Comparison of ENCODE assay signal across 1 cellular context in the genomic region with DNA sequence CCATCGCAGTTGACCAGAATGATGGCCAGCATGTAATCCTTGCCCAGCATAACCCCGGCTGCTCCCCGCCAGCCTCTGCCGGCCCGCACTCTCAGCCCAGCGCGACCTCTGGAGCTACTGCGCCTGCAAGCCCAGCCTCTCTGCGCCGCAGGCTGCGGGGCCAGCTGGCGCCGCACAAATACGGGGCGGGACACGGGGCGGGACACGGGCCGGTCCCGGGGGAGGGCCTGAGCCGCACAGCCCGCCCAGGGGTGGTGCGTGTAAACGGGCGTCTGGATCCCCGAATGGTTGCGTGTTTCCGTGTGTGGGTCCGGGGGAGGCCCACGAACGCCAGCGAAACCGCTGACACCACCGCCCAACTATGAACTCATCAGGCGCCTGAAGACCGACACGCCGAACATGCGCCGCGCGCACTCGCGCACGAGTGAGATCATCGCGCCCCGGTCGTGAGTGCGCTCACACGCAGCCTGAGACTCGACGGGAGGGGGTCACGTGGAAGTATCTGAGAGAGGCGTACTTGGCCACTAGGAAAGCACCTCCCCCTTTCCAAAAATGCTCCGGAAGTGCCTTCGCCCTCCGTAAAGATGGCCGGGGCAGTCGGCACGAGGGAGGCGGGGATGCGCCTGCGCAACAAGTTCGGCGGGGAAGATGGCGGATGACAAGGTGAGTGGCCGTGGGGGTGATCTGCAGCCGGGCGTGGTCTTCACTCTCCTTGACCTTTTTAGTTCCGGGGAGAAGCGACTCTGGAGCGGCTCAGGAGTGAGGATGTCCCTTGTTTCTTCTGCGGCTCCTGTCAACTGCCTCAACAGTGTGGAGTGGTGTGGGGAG.
TF ChIP-seq lines count a peak whose summit lies in the region.

A gene with protein sequence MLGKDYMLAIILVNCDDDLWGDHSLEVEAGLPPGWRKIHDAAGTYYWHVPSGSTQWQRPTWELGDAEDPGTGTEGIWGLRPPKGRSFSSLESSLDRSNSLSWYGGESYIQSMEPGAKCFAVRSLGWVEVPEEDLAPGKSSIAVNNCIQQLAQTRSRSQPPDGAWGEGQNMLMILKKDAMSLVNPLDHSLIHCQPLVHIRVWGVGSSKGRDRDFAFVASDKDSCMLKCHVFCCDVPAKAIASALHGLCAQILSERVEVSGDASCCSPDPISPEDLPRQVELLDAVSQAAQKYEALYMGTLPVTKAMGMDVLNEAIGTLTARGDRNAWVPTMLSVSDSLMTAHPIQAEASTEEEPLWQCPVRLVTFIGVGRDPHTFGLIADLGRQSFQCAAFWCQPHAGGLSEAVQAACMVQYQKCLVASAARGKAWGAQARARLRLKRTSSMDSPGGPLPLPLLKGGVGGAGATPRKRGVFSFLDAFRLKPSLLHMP (minus strand): TSS at position 403 of the 828 bp plus-strand sequence. CDS start 353 bp downstream, at position 50.
A gene with protein sequence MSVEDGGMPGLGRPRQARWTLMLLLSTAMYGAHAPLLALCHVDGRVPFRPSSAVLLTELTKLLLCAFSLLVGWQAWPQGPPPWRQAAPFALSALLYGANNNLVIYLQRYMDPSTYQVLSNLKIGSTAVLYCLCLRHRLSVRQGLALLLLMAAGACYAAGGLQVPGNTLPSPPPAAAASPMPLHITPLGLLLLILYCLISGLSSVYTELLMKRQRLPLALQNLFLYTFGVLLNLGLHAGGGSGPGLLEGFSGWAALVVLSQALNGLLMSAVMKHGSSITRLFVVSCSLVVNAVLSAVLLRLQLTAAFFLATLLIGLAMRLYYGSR (plus strand): TSS at position 633 of the 828 bp plus-strand sequence. CDS start 2,342 bp downstream, outside the sequence.

TF ChIP-seq in HEK293, 187 proteins besides CTCF, POLR2A, EP300 and RAD21 (continued from another document and continues in another):
- no peak for TF ChIP-seq TRIM28 (IDR thresholded peaks at IDR 0.05; ENCODE audit: borderline replicate concordance, low read length)
- TF ChIP-seq ZNF658 (tag by site-specific recombination; IDR thresholded peaks at IDR 0.05): no peak
- TF ChIP-seq ZNF514 (tag by site-specific recombination; IDR thresholded peaks at IDR 0.05): no peak
- TF ChIP-seq ZNF777 (tag by site-specific recombination; IDR thresholded peaks at IDR 0.05; ENCODE audit: borderline replicate concordance): peak; percentile 97
- no peak for TF ChIP-seq ZNF701 (tag by site-specific recombination; IDR thresholded peaks at IDR 0.05)
- no peak for TF ChIP-seq ZNF140 (tag by site-specific recombination; IDR thresholded peaks at IDR 0.05)
- no peak for TF ChIP-seq ZNF292 (tag by site-specific recombination; IDR thresholded peaks at IDR 0.05; ENCODE audit: borderline replicate concordance, low read depth)
- TF ChIP-seq HOXD13 (CRISPR knock-in tag; IDR thresholded peaks at IDR 0.05; ENCODE audit: borderline replicate concordance): no peak
- TF ChIP-seq ZNF571 (tag by site-specific recombination; IDR thresholded peaks at IDR 0.05): no peak
- TF ChIP-seq, protein P1, sequence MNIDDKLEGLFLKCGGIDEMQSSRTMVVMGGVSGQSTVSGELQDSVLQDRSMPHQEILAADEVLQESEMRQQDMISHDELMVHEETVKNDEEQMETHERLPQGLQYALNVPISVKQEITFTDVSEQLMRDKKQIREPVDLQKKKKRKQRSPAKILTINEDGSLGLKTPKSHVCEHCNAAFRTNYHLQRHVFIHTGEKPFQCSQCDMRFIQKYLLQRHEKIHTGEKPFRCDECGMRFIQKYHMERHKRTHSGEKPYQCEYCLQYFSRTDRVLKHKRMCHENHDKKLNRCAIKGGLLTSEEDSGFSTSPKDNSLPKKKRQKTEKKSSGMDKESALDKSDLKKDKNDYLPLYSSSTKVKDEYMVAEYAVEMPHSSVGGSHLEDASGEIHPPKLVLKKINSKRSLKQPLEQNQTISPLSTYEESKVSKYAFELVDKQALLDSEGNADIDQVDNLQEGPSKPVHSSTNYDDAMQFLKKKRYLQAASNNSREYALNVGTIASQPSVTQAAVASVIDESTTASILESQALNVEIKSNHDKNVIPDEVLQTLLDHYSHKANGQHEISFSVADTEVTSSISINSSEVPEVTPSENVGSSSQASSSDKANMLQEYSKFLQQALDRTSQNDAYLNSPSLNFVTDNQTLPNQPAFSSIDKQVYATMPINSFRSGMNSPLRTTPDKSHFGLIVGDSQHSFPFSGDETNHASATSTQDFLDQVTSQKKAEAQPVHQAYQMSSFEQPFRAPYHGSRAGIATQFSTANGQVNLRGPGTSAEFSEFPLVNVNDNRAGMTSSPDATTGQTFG (tag by site-specific recombination; IDR thresholded peaks at IDR 0.05; ENCODE audit: borderline replicate concordance): no peak
- TF ChIP-seq, protein P2, sequence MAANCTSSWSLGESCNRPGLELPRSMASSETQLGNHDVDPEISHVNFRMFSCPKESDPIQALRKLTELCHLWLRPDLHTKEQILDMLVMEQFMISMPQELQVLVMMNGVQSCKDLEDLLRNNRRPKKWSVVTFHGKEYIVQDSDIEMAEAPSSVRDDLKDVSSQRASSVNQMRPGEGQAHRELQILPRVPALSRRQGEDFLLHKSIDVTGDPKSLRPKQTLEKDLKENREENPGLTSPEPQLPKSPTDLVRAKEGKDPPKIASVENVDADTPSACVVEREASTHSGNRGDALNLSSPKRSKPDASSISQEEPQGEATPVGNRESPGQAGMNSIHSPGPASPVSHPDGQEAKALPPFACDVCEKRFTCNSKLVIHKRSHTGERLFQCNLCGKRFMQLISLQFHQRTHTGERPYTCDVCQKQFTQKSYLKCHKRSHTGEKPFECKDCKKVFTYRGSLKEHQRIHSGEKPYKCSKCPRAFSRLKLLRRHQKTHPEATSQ (tag by site-specific recombination; IDR thresholded peaks at IDR 0.05): peak; percentile 94; the same call in 1 of the 2 replicates
- peak; percentile 89 for TF ChIP-seq ZBTB21 (tag by site-specific recombination; IDR thresholded peaks at IDR 0.05)
- TF ChIP-seq ZNF24 (tag by site-specific recombination; IDR thresholded peaks at IDR 0.05): 0 out of 2 replicates have a peak, but pooled peaks have one; percentile 74
- TF ChIP-seq ZBTB20 (tag by site-specific recombination; IDR thresholded peaks at IDR 0.05): peak; percentile 14; the same call in 1 of the 2 replicates
- TF ChIP-seq ZNF660 (tag by site-specific recombination; IDR thresholded peaks at IDR 0.05): peak; percentile 90
- TF ChIP-seq ZNF600 (tag by site-specific recombination; IDR thresholded peaks at IDR 0.05): no peak
- TF ChIP-seq OVOL3 (tag by site-specific recombination; IDR thresholded peaks at IDR 0.05): peak; percentile 34; the same call in 1 of the 2 replicates
- TF ChIP-seq, protein P3, sequence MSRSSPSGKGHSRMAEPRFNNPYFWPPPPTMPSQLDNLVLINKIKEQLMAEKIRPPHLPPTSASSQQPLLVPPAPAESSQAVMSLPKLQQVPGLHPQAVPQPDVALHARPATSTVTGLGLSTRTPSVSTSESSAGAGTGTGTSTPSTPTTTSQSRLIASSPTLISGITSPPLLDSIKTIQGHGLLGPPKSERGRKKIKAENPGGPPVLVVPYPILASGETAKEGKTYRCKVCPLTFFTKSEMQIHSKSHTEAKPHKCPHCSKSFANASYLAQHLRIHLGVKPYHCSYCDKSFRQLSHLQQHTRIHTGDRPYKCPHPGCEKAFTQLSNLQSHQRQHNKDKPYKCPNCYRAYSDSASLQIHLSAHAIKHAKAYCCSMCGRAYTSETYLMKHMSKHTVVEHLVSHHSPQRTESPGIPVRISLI (tag by site-specific recombination; IDR thresholded peaks at IDR 0.05): no peak
- TF ChIP-seq HOXA7 (CRISPR knock-in tag; IDR thresholded peaks at IDR 0.05; ENCODE audit: borderline replicate concordance): no peak
- TF ChIP-seq ZIC2 (tag by site-specific recombination; IDR thresholded peaks at IDR 0.05): peak; percentile 63; the same call in 1 of the 2 replicates
- TF ChIP-seq ZNF555 (tag by site-specific recombination; conservative IDR thresholded peaks at IDR 0.05): no peak
- no peak for TF ChIP-seq ZNF16 (tag by site-specific recombination; IDR thresholded peaks at IDR 0.05; ENCODE audit: low read depth)
- TF ChIP-seq, protein P4, sequence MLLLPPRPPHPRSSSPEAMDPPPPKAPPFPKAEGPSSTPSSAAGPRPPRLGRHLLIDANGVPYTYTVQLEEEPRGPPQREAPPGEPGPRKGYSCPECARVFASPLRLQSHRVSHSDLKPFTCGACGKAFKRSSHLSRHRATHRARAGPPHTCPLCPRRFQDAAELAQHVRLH (tag by site-specific recombination; IDR thresholded peaks at IDR 0.05): no peak
- TF ChIP-seq, protein P5, sequence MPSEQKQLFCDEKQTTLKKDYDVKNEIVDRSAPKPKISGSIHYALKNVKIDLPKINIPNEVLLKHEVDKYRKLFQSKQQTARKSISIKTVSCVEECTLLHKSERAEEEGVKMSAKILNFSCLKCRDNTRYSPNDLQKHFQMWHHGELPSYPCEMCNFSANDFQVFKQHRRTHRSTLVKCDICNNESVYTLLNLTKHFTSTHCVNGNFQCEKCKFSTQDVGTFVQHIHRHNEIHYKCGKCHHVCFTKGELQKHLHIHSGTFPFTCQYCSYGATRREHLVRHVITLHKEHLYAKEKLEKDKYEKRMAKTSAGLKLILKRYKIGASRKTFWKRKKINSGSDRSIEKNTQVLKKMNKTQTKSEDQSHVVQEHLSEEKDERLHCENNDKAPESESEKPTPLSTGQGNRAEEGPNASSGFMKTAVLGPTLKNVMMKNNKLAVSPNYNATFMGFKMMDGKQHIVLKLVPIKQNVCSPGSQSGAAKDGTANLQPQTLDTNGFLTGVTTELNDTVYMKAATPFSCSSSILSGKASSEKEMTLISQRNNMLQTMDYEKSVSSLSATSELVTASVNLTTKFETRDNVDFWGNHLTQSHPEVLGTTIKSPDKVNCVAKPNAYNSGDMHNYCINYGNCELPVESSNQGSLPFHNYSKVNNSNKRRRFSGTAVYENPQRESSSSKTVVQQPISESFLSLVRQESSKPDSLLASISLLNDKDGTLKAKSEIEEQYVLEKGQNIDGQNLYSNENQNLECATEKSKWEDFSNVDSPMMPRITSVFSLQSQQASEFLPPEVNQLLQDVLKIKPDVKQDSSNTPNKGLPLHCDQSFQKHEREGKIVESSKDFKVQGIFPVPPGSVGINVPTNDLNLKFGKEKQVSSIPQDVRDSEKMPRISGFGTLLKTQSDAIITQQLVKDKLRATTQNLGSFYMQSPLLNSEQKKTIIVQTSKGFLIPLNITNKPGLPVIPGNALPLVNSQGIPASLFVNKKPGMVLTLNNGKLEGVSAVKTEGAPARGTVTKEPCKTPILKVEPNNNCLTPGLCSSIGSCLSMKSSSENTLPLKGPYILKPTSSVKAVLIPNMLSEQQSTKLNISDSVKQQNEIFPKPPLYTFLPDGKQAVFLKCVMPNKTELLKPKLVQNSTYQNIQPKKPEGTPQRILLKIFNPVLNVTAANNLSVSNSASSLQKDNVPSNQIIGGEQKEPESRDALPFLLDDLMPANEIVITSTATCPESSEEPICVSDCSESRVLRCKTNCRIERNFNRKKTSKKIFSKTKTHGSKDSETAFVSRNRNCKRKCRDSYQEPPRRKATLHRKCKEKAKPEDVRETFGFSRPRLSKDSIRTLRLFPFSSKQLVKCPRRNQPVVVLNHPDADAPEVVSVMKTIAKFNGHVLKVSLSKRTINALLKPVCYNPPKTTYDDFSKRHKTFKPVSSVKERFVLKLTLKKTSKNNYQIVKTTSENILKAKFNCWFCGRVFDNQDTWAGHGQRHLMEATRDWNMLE (tag by site-specific recombination; conservative IDR thresholded peaks at IDR 0.05; ENCODE audit: low read depth): peak; percentile 73
- TF ChIP-seq ZNF768 (tag by site-specific recombination; IDR thresholded peaks at IDR 0.05): no peak
- no peak for TF ChIP-seq ZNF624 (tag by site-specific recombination; IDR thresholded peaks at IDR 0.05)
- TF ChIP-seq ZNF629 (tag by site-specific recombination; IDR thresholded peaks at IDR 0.05): peak; percentile 96
- no peak for TF ChIP-seq ZNF48 (tag by site-specific recombination; IDR thresholded peaks at IDR 0.05)
- TF ChIP-seq ZNF558 (tag by site-specific recombination; IDR thresholded peaks at IDR 0.05): no peak; the same call in 1 of the 2 replicates
- TF ChIP-seq RBAK (tag by site-specific recombination; IDR thresholded peaks at IDR 0.05): no peak
- peak; percentile 91 for TF ChIP-seq ZNF10 (tag by site-specific recombination; IDR thresholded peaks at IDR 0.05)
- TF ChIP-seq ZNF266 (tag by site-specific recombination; IDR thresholded peaks at IDR 0.05; ENCODE audit: low read depth): no peak
- TF ChIP-seq GLI4 (tag by site-specific recombination; IDR thresholded peaks at IDR 0.05): 0 out of 2 replicates have a peak, but pooled peaks have one; percentile 42
- TF ChIP-seq KLF1 (tag by site-specific recombination; IDR thresholded peaks at IDR 0.05): peak; percentile 88
- TF ChIP-seq, protein P6, sequence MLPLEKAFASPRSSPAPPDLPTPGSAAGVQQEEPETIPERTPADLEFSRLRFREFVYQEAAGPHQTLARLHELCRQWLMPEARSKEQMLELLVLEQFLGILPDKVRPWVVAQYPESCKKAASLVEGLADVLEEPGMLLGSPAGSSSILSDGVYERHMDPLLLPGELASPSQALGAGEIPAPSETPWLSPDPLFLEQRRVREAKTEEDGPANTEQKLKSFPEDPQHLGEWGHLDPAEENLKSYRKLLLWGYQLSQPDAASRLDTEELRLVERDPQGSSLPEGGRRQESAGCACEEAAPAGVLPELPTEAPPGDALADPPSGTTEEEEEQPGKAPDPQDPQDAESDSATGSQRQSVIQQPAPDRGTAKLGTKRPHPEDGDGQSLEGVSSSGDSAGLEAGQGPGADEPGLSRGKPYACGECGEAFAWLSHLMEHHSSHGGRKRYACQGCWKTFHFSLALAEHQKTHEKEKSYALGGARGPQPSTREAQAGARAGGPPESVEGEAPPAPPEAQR (tag by site-specific recombination; IDR thresholded peaks at IDR 0.05): no peak
- TF ChIP-seq ZNF133 (tag by site-specific recombination; IDR thresholded peaks at IDR 0.05): no peak
- no peak for TF ChIP-seq ZNF548 (tag by site-specific recombination; IDR thresholded peaks at IDR 0.05)
- TF ChIP-seq, protein P7, sequence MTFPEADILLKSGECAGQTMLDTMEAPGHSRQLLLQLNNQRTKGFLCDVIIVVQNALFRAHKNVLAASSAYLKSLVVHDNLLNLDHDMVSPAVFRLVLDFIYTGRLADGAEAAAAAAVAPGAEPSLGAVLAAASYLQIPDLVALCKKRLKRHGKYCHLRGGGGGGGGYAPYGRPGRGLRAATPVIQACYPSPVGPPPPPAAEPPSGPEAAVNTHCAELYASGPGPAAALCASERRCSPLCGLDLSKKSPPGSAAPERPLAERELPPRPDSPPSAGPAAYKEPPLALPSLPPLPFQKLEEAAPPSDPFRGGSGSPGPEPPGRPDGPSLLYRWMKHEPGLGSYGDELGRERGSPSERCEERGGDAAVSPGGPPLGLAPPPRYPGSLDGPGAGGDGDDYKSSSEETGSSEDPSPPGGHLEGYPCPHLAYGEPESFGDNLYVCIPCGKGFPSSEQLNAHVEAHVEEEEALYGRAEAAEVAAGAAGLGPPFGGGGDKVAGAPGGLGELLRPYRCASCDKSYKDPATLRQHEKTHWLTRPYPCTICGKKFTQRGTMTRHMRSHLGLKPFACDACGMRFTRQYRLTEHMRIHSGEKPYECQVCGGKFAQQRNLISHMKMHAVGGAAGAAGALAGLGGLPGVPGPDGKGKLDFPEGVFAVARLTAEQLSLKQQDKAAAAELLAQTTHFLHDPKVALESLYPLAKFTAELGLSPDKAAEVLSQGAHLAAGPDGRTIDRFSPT (tag by site-specific recombination; IDR thresholded peaks at IDR 0.05): peak; percentile 71
- peak; percentile 98 for TF ChIP-seq ZEB2 (tag by site-specific recombination; IDR thresholded peaks at IDR 0.05)
- TF ChIP-seq ZNF843 (tag by site-specific recombination; IDR thresholded peaks at IDR 0.05): peak; percentile 46; the same call in 1 of the 2 replicates
- no peak for TF ChIP-seq ZNF174 (tag by site-specific recombination; IDR thresholded peaks at IDR 0.05)
- TF ChIP-seq SALL2 (tag by site-specific recombination; IDR thresholded peaks at IDR 0.05; ENCODE audit: borderline replicate concordance): no peak
- no peak for TF ChIP-seq ZNF274 (IDR thresholded peaks at IDR 0.05; ENCODE audit: low read length)
- no peak for TF ChIP-seq ZNF274 (tag by site-specific recombination; IDR thresholded peaks at IDR 0.05; ENCODE audit: borderline replicate concordance)
